ENCODE assay signal across 33 cellular contexts in the genomic region with DNA sequence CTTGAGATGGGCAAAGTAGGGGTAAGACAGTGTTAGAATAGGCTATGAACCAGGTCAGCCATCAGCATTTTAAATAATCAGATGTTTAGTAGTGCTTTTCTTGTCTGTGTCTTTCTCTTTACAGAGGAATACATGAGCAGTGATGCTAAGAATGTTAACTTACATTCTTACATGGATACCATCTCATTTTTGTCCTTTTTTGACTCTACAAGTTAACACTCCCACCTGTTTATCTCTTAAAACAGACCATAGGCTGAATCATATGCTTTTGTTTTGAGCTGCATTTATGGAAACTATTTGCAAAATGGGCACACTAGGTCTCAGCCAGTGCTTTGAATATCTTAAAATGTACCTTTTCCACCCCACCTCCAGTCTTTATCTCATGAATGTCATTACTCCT. TPM values are rescaled to one million over a fixed set of nuclear protein-coding genes. Genes with fewer than 3 reads are reported as not detected.
DNase-seq lines count a peak whose midpoint lies in the region; ATAC-seq and TF ChIP-seq lines count a peak whose summit lies in the region.
"Had no signal": no experiment of that assay in that cellular context is flagged by ENCODE, and none has a peak within 500 bp of the region (broad histone marks: within the 10 kb centered on the region; RNA-seq: fewer than 3 reads in every experiment).

No MANE protein-coding gene starts in this region.

- no peak overlapping the region for H3K4ac ChIP-seq in IMR-90 (ENCODE audit: low read depth, low read length)

- peak overlapping the region; percentile 88 for H3K27ac Mint-ChIP-seq in activated T-cell treated with anti-CD3 and anti-CD28 coated beads, Interleukin-2, amount 50 U/mL, for 24 hours
- H3K27ac Mint-ChIP-seq in activated T-helper 2 cell treated with anti-CD3 and anti-CD28 coated beads, Interferon-gamma antibody, Interleukin-2, Interleukin-4, amounts not matched to agents 10 μg/mL and 5 μg/mL and 100 μg/mL, durations not matched to agents 14 hours and 24 hours and 36 hours = peak overlapping the region; percentile 81
- peak overlapping the region; percentile 50 for H3K27ac Mint-ChIP-seq in nephron progenitor cell
- H3K27ac Mint-ChIP-seq: neural progenitor cell had no signal

- peak overlapping the region; percentile 85; the same call in 1 of the 2 replicates for H3K18ac ChIP-seq in IMR-90 (ENCODE audit: low read depth, low read length)

- H4K5ac ChIP-seq in IMR-90 (ENCODE audit: low read depth, low read length) = peak overlapping the region; percentile 90; the same call in 1 of the 2 replicates

- no peak overlapping the region for H3K4me3 Mint-ChIP-seq in activated T-cell treated with anti-CD3 and anti-CD28 coated beads, Interleukin-2, amount 50 U/mL, for 24 hours
- no peak overlapping the region for H3K4me3 Mint-ChIP-seq in activated T-helper 2 cell treated with anti-CD3 and anti-CD28 coated beads, Interferon-gamma antibody, Interleukin-2, Interleukin-4, amounts not matched to agents 10 μg/mL and 5 μg/mL and 100 μg/mL, durations not matched to agents 14 hours and 24 hours and 36 hours (ENCODE audit: low read depth)
- H3K4me3 Mint-ChIP-seq in nephron progenitor cell = no peak overlapping the region
- H3K4me3 Mint-ChIP-seq: neural progenitor cell; T-helper 1 cell treated with Interleukin-12 subunit alpha and Interleukin-12 subunit beta and Interleukin-4 antibody, amounts not matched to agents 30 μg/mL and 1 μg/mL, for 36 hours had no signal

- no peak overlapping the region for H2AFZ ChIP-seq in IMR-90 (replicated peaks; ENCODE audit: low read length, poor library complexity)
- H2AFZ ChIP-seq: neural progenitor cell, parathyroid adenoma had no signal

- H3K4me3 ChIP-seq in IMR-90 (ENCODE audit: insufficient read depth, low read depth, low read length) (no peak overlapping the region), right lobe of liver (no peak overlapping the region)
- H3K4me3 ChIP-seq: A549, GM12878, left lung, MG63, neural progenitor cell, skin epidermis, testis had no signal

- H3K56ac ChIP-seq in IMR-90 (ENCODE audit: extremely low read depth, insufficient read depth, low read length) = no peak overlapping the region

- H3K4me1 ChIP-seq in IMR-90 (ENCODE audit: control insufficient read depth, insufficient read depth, low read length) (peaks cover 8% of the 10 kb centered on the region), right lobe of liver (no peaks in the 10 kb centered on the region)
- H3K4me1 ChIP-seq: A549, left lung, parathyroid adenoma, testis had no signal

- no peak overlapping the region for H2BK15ac ChIP-seq in IMR-90 (ENCODE audit: low read depth, low read length)

- H3K4me2 ChIP-seq in IMR-90 (ENCODE audit: low read depth, low read length) = peak overlapping the region; percentile 78; the same call in 1 of the 2 replicates
- H3K4me2 ChIP-seq: A549, KMS-11, neural progenitor cell, SK-N-SH had no signal

- POLR2A ChIA-PET in IMR-90 (lab: Charles Lee; ENCODE audit: unreplicated experiment) = no interaction called here

- H3K27me3 ChIP-seq in IMR-90 (ENCODE audit: control insufficient read depth, insufficient read depth, low read length) (no peaks in the 10 kb centered on the region), right lobe of liver (no peaks in the 10 kb centered on the region)
- H3K27me3 ChIP-seq: left lung, MG63, neural progenitor cell, testis had no signal

- CTCF ChIA-PET in IMR-90 (lab: Yijun Ruan, JAX) = no interaction called here

- no peak overlapping the region for H4K8ac ChIP-seq in IMR-90 (ENCODE audit: low read depth in 2 of 2, low read length in 2 of 2)

- no peak overlapping the region for H3K14ac ChIP-seq in IMR-90 (replicated peaks; ENCODE audit: low read depth, low read length)

- TF ChIP-seq RAD21 in IMR-90 (IDR thresholded peaks at IDR 0.05; ENCODE audit: low read length) = no peak

- H3K79me1 ChIP-seq in IMR-90 (ENCODE audit: low read depth in 1 of 2, low read length in 2 of 2) = peaks cover 0 to 12% of the 10 kb centered on the region in 2 experiments; a peak in 2 of 4 replicates

- no peaks in the 10 kb centered on the region for H3K27me3 Mint-ChIP-seq in activated T-cell treated with anti-CD3 and anti-CD28 coated beads, Interleukin-2, amount 50 U/mL, for 24 hours
- H3K27me3 Mint-ChIP-seq in activated T-helper 2 cell treated with anti-CD3 and anti-CD28 coated beads, Interferon-gamma antibody, Interleukin-2, Interleukin-4, amounts not matched to agents 10 μg/mL and 5 μg/mL and 100 μg/mL, durations not matched to agents 14 hours and 24 hours and 36 hours (ENCODE audit: low read depth) = no peaks in the 10 kb centered on the region
- no peaks in the 10 kb centered on the region for H3K27me3 Mint-ChIP-seq in nephron progenitor cell (ENCODE audit: low read depth, poor library complexity)

- no peak overlapping the region for H2BK20ac ChIP-seq in IMR-90 (ENCODE audit: low read depth, low read length)

- no peak for DNase-seq in activated T-cell treated with anti-CD3 and anti-CD28 coated beads, Interleukin-2, amount 50 U/mL, for 24 hours
- DNase-seq in activated T-cell treated with anti-CD3 and anti-CD28 coated beads, Interleukin-2, amount 50 U/mL, for 48 hours = no peak
- DNase-seq in IMR-90 = no peak
- DNase-seq in activated T-helper 2 cell treated with anti-CD3 and anti-CD28 coated beads, Interferon-gamma antibody, Interleukin-2, Interleukin-4, amounts not matched to agents 10 μg/mL and 5 μg/mL and 100 μg/mL, durations not matched to agents 14 hours and 24 hours and 36 hours (ENCODE audit: low spot score) = no peak
- DNase-seq in nephron progenitor cell = no peak
- DNase-seq in right lobe of liver = no peak
- no peak for DNase-seq in D341Med (ENCODE audit: low spot score)
- DNase-seq in stimulated activated CD4-positive, alpha-beta T cell treated with anti-CD3 and anti-CD28 coated beads, Interleukin-4, amount 100 ng/mL, for 1 hour = no peak
- DNase-seq: cerebellar nuclear complex; dermis blood vessel endothelial cell; DMS 273 treated with DMSO at 0.1 percent for 48 hours; H7; left lung; mesenchymal stem cell; MG63; NCI-H1105 treated with DMSO at 0.1 percent for 48 hours; NCI-H2029; NCI-H526; NK-92 treated with Interleukin-12 subunit alpha and Interleukin-12 subunit beta, amount 100 ng/mL, for 24 hours; retina; SK-N-SH; stimulated activated naive CD4-positive, alpha-beta T cell; testis had no signal

- peaks cover 67% of the 10 kb centered on the region for H3K4me1 Mint-ChIP-seq in activated T-cell treated with anti-CD3 and anti-CD28 coated beads, Interleukin-2, amount 50 U/mL, for 24 hours (ENCODE audit: low read depth)
- peaks cover 51% of the 10 kb centered on the region for H3K4me1 Mint-ChIP-seq in activated T-helper 2 cell treated with anti-CD3 and anti-CD28 coated beads, Interferon-gamma antibody, Interleukin-2, Interleukin-4, amounts not matched to agents 10 μg/mL and 5 μg/mL and 100 μg/mL, durations not matched to agents 14 hours and 24 hours and 36 hours (ENCODE audit: low read depth)
- H3K4me1 Mint-ChIP-seq in nephron progenitor cell = no peaks in the 10 kb centered on the region

- no peaks in the 10 kb centered on the region for H3K9me3 Mint-ChIP-seq in activated T-cell treated with anti-CD3 and anti-CD28 coated beads, Interleukin-2, amount 50 U/mL, for 24 hours
- no peaks in the 10 kb centered on the region for H3K9me3 Mint-ChIP-seq in activated T-helper 2 cell treated with anti-CD3 and anti-CD28 coated beads, Interferon-gamma antibody, Interleukin-2, Interleukin-4, amounts not matched to agents 10 μg/mL and 5 μg/mL and 100 μg/mL, durations not matched to agents 14 hours and 24 hours and 36 hours
- H3K9me3 Mint-ChIP-seq in nephron progenitor cell = no peaks in the 10 kb centered on the region
- H3K9me3 Mint-ChIP-seq: neural progenitor cell; T-helper 1 cell treated with Interleukin-12 subunit alpha and Interleukin-12 subunit beta and Interleukin-4 antibody, amounts not matched to agents 30 μg/mL and 1 μg/mL, for 36 hours had no signal

- H3K36me3 ChIP-seq in IMR-90 (ENCODE audit: control insufficient read depth, insufficient read depth, low read length) (peaks cover 35% of the 10 kb centered on the region), right lobe of liver (peaks cover 0 to 72% (median 35%) of the 10 kb centered on the region in 4 donors)

- H3K9me1 ChIP-seq in IMR-90 (ENCODE audit: insufficient read depth, low read length) = peaks cover 10% of the 10 kb centered on the region

- no TSS peak for BruUV-seq in IMR-90 (replicated peaks; lab: Mats Ljungman, UMichigan)

- TF ChIP-seq POLR2A in IMR-90 (IDR thresholded peaks at IDR 0.05; ENCODE audit: low read depth, low read length) (no peak), right lobe of liver (IDR thresholded peaks at IDR 0.05) (no peak)

- TF ChIP-seq CTCF in IMR-90 (conservative IDR thresholded peaks at IDR 0.05; ENCODE audit: low read depth, low read length) (no peak), nephron progenitor cell (IDR thresholded peaks at IDR 0.05) (no peak), right lobe of liver (IDR thresholded peaks at IDR 0.05) (no peak)

- H3K23ac ChIP-seq in IMR-90 (ENCODE audit: low read depth, low read length) = no peak overlapping the region

- H3K9ac ChIP-seq in IMR-90 (ENCODE audit: low read depth, low read length) = no peak overlapping the region
- H3K9ac ChIP-seq: KMS-11, neural progenitor cell, parathyroid adenoma, SK-N-SH had no signal

- dilution Hi-C loops in IMR-90 (cut with HindIII; ENCODE audit: low sequenced_read_pairs, unreplicated experiment) = no loop called here

- H2BK120ac ChIP-seq in IMR-90 (ENCODE audit: low read depth, low read length) = no peak overlapping the region

- no peak overlapping the region for H2AK9ac ChIP-seq in IMR-90 (replicated peaks; ENCODE audit: low read depth, low read length, poor library complexity)

- no peaks in the 10 kb centered on the region for H4K20me1 ChIP-seq in IMR-90 (ENCODE audit: insufficient read depth, low read length)

- H3K9me3 ChIP-seq in IMR-90 (ENCODE audit: control insufficient read depth, insufficient read depth, low read length) (no peaks in the 10 kb centered on the region), right lobe of liver (no peaks in the 10 kb centered on the region)
- H3K9me3 ChIP-seq: A549, left lung, MG63, SK-N-SH, testis had no signal

- intact Hi-C loops in IMR-90 (cut with micrococcal nuclease) (no loop called here), right lobe of liver (cut with DNase I) (no loop called here)
- intact Hi-C loops in activated T-helper 2 cell treated with anti-CD3 and anti-CD28 coated beads, Interferon-gamma antibody, Interleukin-2, Interleukin-4, amounts not matched to agents 10 μg/mL and 5 μg/mL and 100 μg/mL, durations not matched to agents 14 hours and 24 hours and 36 hours (cut with micrococcal nuclease) = loop anchor here (10.0 kb wide), 1 partner anchor 416 kb away; a partner anchor contains a TSS

- H2BK5ac ChIP-seq in IMR-90 (ENCODE audit: low read depth, low read length, poor library complexity, severe bottlenecking) = no peak overlapping the region

- in situ Hi-C loops in IMR-90 (cut with MboI; ENCODE audit: low sequenced_read_pairs) = no loop called here

- ATAC-seq in IMR-90 (ENCODE audit: low read depth) (peak; percentile 59), right lobe of liver (no peak)
- ATAC-seq: A549; activated CD4-positive, CD25-positive, alpha-beta regulatory T cell treated with anti-CD3 and anti-CD28 coated beads, Interleukin-2, amount 50 U/mL, for 24 hours; esophagus mucosa; GM12878; left lung; Right ventricle myocardium inferior had no signal

- no peak overlapping the region for H4K91ac ChIP-seq in IMR-90 (ENCODE audit: insufficient read depth, low read depth, low read length)

- peaks cover 80% of the 10 kb centered on the region for H3K36me3 Mint-ChIP-seq in activated T-cell treated with anti-CD3 and anti-CD28 coated beads, Interleukin-2, amount 50 U/mL, for 24 hours (ENCODE audit: low read depth)
- peaks cover 62% of the 10 kb centered on the region for H3K36me3 Mint-ChIP-seq in activated T-helper 2 cell treated with anti-CD3 and anti-CD28 coated beads, Interferon-gamma antibody, Interleukin-2, Interleukin-4, amounts not matched to agents 10 μg/mL and 5 μg/mL and 100 μg/mL, durations not matched to agents 14 hours and 24 hours and 36 hours (ENCODE audit: low read depth)
- H3K36me3 Mint-ChIP-seq in nephron progenitor cell (ENCODE audit: low read depth) = peaks cover 74% of the 10 kb centered on the region

- H3K27ac ChIP-seq in IMR-90 (ENCODE audit: insufficient read depth, low read length) (no peak overlapping the region), right lobe of liver (no peak overlapping the region)
- H3K27ac ChIP-seq: A549, KMS-11, left lung, neural progenitor cell, parathyroid adenoma, testis had no signal

- no peak overlapping the region for H2AK5ac ChIP-seq in IMR-90 (ENCODE audit: low read depth, low read length)

RNA-seq across cellular contexts. Expression of a gene that starts 25.6 kb away (rescaled TPM):
- total RNA-seq in IMR-90 (2012; rRNA removed) = 181 and 229 TPM in 2 replicates
- 89.8 and 93.6 TPM in 2 replicates for polyA plus RNA-seq in IMR-90 (2012; rRNA removed)
- polyA plus RNA-seq in IMR-90 (2012; cell fraction: cytosol; rRNA removed) = 54.2 and 95.4 TPM in 2 replicates
- polyA plus RNA-seq in IMR-90 (2012; cell fraction: nucleus; rRNA removed; ENCODE audit: low replicate concordance) = 84.2 and 143 TPM in 2 replicates
- 142 and 160 TPM in 2 replicates for total RNA-seq in activated T-helper 2 cell treated with anti-CD3 and anti-CD28 coated beads, Interferon-gamma antibody, Interleukin-2, Interleukin-4, amounts not matched to agents 10 μg/mL and 5 μg/mL and 100 μg/mL, durations not matched to agents 14 hours and 24 hours and 36 hours
- total RNA-seq in right lobe of liver = 10 to 100 TPM; 15.1 to 47.6 (median 24.9) TPM

RNA-seq across cellular contexts. Expression of a gene that starts 49.7 kb away (rescaled TPM):
- total RNA-seq in IMR-90 (2012; rRNA removed) (36.4 and 47.5 TPM in 2 replicates), right lobe of liver (10 to 100 TPM; 19.3 to 27.1 (median 25.8) TPM)
- polyA plus RNA-seq in IMR-90 (2012; rRNA removed) = 90.1 and 97.4 TPM in 2 replicates
- 53.3 and 63.2 TPM in 2 replicates for polyA plus RNA-seq in IMR-90 (2012; cell fraction: cytosol; rRNA removed)
- polyA plus RNA-seq in IMR-90 (2012; cell fraction: nucleus; rRNA removed; ENCODE audit: low replicate concordance) = 505 and 1,239 TPM in 2 replicates
- 48.7 and 50.3 TPM in 2 replicates for total RNA-seq in activated T-helper 2 cell treated with anti-CD3 and anti-CD28 coated beads, Interferon-gamma antibody, Interleukin-2, Interleukin-4, amounts not matched to agents 10 μg/mL and 5 μg/mL and 100 μg/mL, durations not matched to agents 14 hours and 24 hours and 36 hours
